In the genomic region with DNA sequence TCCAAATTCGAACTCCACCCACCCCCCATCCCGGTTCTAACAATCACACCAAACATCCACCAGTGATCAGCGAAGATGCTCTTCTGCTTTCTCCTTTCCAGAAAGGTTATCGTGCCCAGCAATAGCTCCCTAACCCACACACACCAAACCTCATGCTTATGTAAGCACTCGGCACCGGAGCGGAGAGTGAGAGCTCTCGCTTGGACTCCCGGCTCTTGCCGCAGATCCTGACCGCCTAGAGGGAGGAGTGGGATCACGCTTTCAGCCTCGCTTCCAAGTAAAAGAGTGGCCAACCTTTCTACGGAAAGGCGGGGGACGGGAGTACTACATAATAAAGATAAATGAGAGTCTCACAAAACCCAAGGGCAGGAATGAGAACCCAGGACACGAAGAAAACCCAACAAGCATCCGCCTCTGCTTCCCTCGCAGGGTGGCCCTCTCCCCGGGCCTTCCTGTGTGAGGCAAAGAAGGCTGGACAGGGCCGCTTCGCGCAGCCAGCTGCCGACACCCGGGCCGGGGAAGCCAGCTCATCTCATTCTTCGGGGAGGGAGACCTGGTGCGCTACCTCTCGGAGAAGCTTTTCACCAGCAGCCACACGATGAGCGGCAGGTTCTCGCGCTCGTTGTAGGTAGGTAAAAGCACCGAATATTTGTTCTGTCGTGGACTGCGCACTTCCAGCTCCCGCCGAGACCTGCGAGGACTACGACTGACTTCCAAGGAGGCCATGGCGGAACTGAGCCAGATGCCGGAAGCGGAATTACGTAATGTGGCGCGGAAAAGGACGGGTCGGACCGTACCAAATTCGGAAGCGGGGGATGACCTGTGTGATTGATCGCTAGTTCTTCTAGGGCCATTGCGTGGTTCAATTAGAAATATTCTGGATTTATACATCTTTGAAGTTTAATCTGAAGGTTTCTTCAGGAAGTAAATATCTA, we compare ENCODE assay signal across 1 cellular context.
TF ChIP-seq lines count a peak whose summit lies in the region.

A gene (minus strand): TSS at position 735 of the 935 bp plus-strand sequence. CDS start 9 bp downstream, at position 726.

TF ChIP-seq in K562, 482 proteins besides CTCF, POLR2A, EP300 and RAD21 (continued from another document and continues in another):
- TF ChIP-seq, protein P1, sequence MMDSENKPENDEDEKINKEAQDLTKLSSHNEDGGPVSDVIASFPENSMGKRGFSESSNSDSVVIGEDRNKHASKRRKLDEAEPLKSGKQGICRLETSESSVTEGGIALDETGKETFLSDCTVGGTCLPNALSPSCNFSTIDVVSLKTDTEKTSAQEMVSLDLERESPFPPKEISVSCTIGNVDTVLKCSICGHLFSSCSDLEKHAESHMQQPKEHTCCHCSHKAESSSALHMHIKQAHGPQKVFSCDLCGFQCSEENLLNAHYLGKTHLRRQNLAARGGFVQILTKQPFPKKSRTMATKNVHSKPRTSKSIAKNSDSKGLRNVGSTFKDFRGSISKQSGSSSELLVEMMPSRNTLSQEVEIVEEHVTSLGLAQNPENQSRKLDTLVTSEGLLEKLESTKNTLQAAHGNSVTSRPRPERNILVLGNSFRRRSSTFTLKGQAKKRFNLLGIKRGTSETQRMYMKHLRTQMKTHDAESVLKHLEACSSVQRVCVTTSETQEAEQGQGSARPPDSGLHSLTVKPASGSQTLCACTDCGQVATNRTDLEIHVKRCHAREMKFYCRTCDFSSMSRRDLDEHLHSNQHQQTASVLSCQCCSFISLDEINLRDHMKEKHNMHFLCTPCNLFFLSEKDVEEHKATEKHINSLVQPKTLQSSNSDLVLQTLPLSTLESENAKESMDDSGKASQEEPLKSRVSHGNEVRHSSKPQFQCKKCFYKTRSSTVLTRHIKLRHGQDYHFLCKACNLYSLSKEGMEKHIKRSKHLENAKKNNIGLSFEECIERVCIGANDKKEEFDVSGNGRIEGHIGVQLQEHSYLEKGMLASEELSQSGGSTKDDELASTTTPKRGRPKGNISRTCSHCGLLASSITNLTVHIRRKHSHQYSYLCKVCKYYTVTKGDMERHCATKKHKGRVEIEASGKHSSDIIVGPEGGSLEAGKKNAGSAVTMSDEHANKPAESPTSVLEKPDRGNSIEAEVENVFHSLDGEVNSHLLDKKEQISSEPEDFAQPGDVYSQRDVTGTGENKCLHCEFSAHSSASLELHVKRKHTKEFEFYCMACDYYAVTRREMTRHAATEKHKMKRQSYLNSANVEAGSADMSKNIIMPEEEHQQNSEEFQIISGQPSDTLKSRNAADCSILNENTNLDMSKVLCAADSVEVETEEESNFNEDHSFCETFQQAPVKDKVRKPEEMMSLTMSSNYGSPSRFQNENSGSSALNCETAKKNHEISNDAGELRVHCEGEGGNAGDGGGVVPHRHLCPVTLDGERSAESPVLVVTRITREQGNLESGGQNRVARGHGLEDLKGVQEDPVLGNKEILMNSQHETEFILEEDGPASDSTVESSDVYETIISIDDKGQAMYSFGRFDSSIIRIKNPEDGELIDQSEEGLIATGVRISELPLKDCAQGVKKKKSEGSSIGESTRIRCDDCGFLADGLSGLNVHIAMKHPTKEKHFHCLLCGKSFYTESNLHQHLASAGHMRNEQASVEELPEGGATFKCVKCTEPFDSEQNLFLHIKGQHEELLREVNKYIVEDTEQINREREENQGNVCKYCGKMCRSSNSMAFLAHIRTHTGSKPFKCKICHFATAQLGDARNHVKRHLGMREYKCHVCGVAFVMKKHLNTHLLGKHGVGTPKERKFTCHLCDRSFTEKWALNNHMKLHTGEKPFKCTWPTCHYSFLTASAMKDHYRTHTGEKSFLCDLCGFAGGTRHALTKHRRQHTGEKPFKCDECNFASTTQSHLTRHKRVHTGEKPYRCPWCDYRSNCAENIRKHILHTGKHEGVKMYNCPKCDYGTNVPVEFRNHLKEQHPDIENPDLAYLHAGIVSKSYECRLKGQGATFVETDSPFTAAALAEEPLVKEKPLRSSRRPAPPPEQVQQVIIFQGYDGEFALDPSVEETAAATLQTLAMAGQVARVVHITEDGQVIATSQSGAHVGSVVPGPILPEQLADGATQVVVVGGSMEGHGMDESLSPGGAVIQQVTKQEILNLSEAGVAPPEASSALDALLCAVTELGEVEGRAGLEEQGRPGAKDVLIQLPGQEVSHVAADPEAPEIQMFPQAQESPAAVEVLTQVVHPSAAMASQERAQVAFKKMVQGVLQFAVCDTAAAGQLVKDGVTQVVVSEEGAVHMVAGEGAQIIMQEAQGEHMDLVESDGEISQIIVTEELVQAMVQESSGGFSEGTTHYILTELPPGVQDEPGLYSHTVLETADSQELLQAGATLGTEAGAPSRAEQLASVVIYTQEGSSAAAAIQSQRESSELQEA (IDR thresholded peaks at IDR 0.05; ENCODE audit: low read depth), result no peak
- TF ChIP-seq, protein P2, sequence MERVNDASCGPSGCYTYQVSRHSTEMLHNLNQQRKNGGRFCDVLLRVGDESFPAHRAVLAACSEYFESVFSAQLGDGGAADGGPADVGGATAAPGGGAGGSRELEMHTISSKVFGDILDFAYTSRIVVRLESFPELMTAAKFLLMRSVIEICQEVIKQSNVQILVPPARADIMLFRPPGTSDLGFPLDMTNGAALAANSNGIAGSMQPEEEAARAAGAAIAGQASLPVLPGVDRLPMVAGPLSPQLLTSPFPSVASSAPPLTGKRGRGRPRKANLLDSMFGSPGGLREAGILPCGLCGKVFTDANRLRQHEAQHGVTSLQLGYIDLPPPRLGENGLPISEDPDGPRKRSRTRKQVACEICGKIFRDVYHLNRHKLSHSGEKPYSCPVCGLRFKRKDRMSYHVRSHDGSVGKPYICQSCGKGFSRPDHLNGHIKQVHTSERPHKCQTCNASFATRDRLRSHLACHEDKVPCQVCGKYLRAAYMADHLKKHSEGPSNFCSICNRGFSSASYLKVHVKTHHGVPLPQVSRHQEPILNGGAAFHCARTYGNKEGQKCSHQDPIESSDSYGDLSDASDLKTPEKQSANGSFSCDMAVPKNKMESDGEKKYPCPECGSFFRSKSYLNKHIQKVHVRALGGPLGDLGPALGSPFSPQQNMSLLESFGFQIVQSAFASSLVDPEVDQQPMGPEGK (CRISPR knock-in tag; IDR thresholded peaks at IDR 0.05; ENCODE audit: borderline replicate concordance), result no peak
- TF ChIP-seq GABPB1 (CRISPR knock-in tag; IDR thresholded peaks at IDR 0.05) (no peak; the same call in 1 of the 2 replicates), ZFP36 (IDR thresholded peaks at IDR 0.05; ENCODE audit: low read depth, low read length, partially characterized antibody) (no peak), RBFOX2 (IDR thresholded peaks at IDR 0.05; ENCODE audit: low read depth, low read length) (peak; percentile 96), POLR2AphosphoS2 (IDR thresholded peaks at IDR 0.05; ENCODE audit: low read length) (peak; percentile 65; the same call in 1 of the 2 replicates), LCOR (CRISPR knock-in tag; IDR thresholded peaks at IDR 0.05) (no peak), NFE2L1 (tag; IDR thresholded peaks at IDR 0.05; ENCODE audit: borderline replicate concordance, low read depth) (no peak), BCOR (IDR thresholded peaks at IDR 0.05) (0 out of 2 replicates have a peak, but pooled peaks have one; percentile 22), TOE1 (IDR thresholded peaks at IDR 0.05; ENCODE audit: borderline replicate concordance) (0 out of 2 replicates have a peak, but pooled peaks have one; percentile 24), TOE1 (CRISPR knock-in tag; IDR thresholded peaks at IDR 0.05; ENCODE audit: borderline replicate concordance, low read depth) (no peak), BRD4 (IDR thresholded peaks at IDR 0.05) (peak; percentile 58; the same call in 1 of the 2 replicates), EP400 (IDR thresholded peaks at IDR 0.05) (peak; percentile 85), KLF10 (CRISPR knock-in tag; IDR thresholded peaks at IDR 0.05) (no peak), XRCC3 (IDR thresholded peaks at IDR 0.05) (no peak), ZNF347 (CRISPR knock-in tag; IDR thresholded peaks at IDR 0.05; ENCODE audit: low read depth) (no peak), ZNF644 (tag; IDR thresholded peaks at IDR 0.05; ENCODE audit: low read depth) (no peak)
- TF ChIP-seq, protein P3, sequence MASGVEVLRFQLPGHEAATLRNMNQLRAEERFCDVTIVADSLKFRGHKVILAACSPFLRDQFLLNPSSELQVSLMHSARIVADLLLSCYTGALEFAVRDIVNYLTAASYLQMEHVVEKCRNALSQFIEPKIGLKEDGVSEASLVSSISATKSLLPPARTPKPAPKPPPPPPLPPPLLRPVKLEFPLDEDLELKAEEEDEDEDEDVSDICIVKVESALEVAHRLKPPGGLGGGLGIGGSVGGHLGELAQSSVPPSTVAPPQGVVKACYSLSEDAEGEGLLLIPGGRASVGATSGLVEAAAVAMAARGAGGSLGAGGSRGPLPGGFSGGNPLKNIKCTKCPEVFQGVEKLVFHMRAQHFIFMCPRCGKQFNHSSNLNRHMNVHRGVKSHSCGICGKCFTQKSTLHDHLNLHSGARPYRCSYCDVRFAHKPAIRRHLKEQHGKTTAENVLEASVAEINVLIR (CRISPR knock-in tag; IDR thresholded peaks at IDR 0.05), result peak; percentile 69
- TF ChIP-seq, protein P4, sequence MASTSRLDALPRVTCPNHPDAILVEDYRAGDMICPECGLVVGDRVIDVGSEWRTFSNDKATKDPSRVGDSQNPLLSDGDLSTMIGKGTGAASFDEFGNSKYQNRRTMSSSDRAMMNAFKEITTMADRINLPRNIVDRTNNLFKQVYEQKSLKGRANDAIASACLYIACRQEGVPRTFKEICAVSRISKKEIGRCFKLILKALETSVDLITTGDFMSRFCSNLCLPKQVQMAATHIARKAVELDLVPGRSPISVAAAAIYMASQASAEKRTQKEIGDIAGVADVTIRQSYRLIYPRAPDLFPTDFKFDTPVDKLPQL (IDR thresholded peaks at IDR 0.05; ENCODE audit: extremely low read depth, insufficient read length), result no peak
- TF ChIP-seq, protein P5, sequence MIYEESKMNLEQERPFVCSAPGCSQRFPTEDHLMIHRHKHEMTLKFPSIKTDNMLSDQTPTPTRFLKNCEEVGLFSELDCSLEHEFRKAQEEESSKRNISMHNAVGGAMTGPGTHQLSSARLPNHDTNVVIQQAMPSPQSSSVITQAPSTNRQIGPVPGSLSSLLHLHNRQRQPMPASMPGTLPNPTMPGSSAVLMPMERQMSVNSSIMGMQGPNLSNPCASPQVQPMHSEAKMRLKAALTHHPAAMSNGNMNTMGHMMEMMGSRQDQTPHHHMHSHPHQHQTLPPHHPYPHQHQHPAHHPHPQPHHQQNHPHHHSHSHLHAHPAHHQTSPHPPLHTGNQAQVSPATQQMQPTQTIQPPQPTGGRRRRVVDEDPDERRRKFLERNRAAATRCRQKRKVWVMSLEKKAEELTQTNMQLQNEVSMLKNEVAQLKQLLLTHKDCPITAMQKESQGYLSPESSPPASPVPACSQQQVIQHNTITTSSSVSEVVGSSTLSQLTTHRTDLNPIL (CRISPR knock-in tag; IDR thresholded peaks at IDR 0.05), result no peak
- TF ChIP-seq, protein P6, sequence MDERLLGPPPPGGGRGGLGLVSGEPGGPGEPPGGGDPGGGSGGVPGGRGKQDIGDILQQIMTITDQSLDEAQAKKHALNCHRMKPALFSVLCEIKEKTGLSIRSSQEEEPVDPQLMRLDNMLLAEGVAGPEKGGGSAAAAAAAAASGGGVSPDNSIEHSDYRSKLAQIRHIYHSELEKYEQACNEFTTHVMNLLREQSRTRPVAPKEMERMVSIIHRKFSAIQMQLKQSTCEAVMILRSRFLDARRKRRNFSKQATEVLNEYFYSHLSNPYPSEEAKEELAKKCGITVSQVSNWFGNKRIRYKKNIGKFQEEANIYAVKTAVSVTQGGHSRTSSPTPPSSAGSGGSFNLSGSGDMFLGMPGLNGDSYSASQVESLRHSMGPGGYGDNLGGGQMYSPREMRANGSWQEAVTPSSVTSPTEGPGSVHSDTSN (CRISPR knock-in tag; IDR thresholded peaks at IDR 0.05; ENCODE audit: low read depth), result no peak
- TF ChIP-seq, protein P6 (tag; conservative IDR thresholded peaks at IDR 0.05; ENCODE audit: low read depth), result 0 out of 2 replicates have a peak, but pooled peaks have one; percentile 25
- TF ChIP-seq, protein P7, sequence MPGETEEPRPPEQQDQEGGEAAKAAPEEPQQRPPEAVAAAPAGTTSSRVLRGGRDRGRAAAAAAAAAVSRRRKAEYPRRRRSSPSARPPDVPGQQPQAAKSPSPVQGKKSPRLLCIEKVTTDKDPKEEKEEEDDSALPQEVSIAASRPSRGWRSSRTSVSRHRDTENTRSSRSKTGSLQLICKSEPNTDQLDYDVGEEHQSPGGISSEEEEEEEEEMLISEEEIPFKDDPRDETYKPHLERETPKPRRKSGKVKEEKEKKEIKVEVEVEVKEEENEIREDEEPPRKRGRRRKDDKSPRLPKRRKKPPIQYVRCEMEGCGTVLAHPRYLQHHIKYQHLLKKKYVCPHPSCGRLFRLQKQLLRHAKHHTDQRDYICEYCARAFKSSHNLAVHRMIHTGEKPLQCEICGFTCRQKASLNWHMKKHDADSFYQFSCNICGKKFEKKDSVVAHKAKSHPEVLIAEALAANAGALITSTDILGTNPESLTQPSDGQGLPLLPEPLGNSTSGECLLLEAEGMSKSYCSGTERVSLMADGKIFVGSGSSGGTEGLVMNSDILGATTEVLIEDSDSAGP (CRISPR knock-in tag; IDR thresholded peaks at IDR 0.05), result no peak
- TF ChIP-seq, protein P8, sequence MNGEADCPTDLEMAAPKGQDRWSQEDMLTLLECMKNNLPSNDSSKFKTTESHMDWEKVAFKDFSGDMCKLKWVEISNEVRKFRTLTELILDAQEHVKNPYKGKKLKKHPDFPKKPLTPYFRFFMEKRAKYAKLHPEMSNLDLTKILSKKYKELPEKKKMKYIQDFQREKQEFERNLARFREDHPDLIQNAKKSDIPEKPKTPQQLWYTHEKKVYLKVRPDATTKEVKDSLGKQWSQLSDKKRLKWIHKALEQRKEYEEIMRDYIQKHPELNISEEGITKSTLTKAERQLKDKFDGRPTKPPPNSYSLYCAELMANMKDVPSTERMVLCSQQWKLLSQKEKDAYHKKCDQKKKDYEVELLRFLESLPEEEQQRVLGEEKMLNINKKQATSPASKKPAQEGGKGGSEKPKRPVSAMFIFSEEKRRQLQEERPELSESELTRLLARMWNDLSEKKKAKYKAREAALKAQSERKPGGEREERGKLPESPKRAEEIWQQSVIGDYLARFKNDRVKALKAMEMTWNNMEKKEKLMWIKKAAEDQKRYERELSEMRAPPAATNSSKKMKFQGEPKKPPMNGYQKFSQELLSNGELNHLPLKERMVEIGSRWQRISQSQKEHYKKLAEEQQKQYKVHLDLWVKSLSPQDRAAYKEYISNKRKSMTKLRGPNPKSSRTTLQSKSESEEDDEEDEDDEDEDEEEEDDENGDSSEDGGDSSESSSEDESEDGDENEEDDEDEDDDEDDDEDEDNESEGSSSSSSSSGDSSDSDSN (IDR thresholded peaks at IDR 0.05; ENCODE audit: borderline replicate concordance in 1 of 2, low read depth in 2 of 2, low read length in 2 of 2), result 0 out of 4 replicates have a peak, but pooled peaks of 1 of the 2 experiments have one; percentile 50
